In the genomic region with DNA sequence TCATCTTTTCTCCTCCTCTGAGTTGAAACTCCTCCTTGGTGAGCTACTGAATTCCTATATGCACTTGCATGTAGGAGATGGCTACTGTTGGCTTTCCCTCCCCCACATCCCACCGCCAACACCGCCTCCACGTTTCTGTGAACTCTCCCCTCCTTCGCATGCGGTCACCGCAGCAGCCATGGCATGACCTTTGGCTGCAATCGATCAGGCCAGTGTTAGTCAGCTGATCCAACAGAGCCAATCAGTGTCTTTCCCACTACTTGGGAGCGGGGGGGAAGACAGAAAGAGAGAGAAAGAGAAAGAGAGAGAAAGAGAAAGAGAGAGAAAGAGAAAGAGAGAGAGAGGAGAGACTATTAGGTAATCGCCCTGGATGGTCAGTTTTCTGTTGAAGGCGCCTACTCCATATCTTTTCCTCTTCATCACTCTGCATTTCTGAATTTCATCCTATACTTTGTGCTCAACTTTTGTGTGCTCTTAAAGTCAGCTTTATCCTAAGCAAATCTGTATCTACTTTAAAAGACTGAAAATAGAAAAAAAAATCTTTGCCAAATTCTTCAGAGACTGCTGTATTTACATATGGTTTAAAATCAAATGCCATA, we compare ENCODE assay signal across 1 cellular context.
TF ChIP-seq lines count a peak whose summit lies in the region.

No MANE protein-coding gene starts in this region.

TF ChIP-seq in HepG2, 621 proteins besides CTCF, POLR2A, EP300 and RAD21 (continued from another document):
- TF ChIP-seq SMAD1 (CRISPR knock-in tag; IDR thresholded peaks at IDR 0.05; ENCODE audit: borderline replicate concordance, low read depth) (no peak; the same call in 1 of the 2 replicates), TSC22D2 (CRISPR knock-in tag; IDR thresholded peaks at IDR 0.05; ENCODE audit: borderline replicate concordance) (no peak), HOXA9 (CRISPR knock-in tag; IDR thresholded peaks at IDR 0.05; ENCODE audit: borderline replicate concordance) (peak; percentile 86; the same call in 1 of the 2 replicates), ZNF230 (CRISPR knock-in tag; IDR thresholded peaks at IDR 0.05) (peak; percentile 97), ZNF530 (CRISPR knock-in tag; IDR thresholded peaks at IDR 0.05; ENCODE audit: low read depth) (no peak), MIXL1 (CRISPR knock-in tag; IDR thresholded peaks at IDR 0.05) (peak; percentile 90), TOPORS (CRISPR knock-in tag; IDR thresholded peaks at IDR 0.05) (peak; percentile 94), ZNF160 (CRISPR knock-in tag; IDR thresholded peaks at IDR 0.05) (peak; percentile 91; the same call in 1 of the 2 replicates), ZBTB42 (CRISPR knock-in tag; IDR thresholded peaks at IDR 0.05) (no peak), ZNF564 (CRISPR knock-in tag; IDR thresholded peaks at IDR 0.05) (peak; percentile 89), HDAC6 (IDR thresholded peaks at IDR 0.05; ENCODE audit: low read depth, low read length) (no peak), ZNF282 (IDR thresholded peaks at IDR 0.05; ENCODE audit: partially characterized antibody) (no peak), ZNF629 (CRISPR knock-in tag; conservative IDR thresholded peaks at IDR 0.05) (peak; percentile 56), BRF2 (CRISPR knock-in tag; IDR thresholded peaks at IDR 0.05) (peak; percentile 85), JUNB (CRISPR knock-in tag; IDR thresholded peaks at IDR 0.05; ENCODE audit: borderline replicate concordance) (peak; percentile 94), ZNF563 (CRISPR knock-in tag; IDR thresholded peaks at IDR 0.05) (peak; percentile 92; the same call in 1 of the 2 replicates), NCOA5 (CRISPR knock-in tag; IDR thresholded peaks at IDR 0.05) (no peak), NR2C2 (CRISPR knock-in tag; IDR thresholded peaks at IDR 0.05; ENCODE audit: borderline replicate concordance) (peak; percentile 96), NAIF1 (CRISPR knock-in tag; IDR thresholded peaks at IDR 0.05; ENCODE audit: borderline replicate concordance) (peak; percentile 40; the same call in 1 of the 2 replicates), ZNF350 (CRISPR knock-in tag; IDR thresholded peaks at IDR 0.05; ENCODE audit: borderline replicate concordance, low read depth) (peak; percentile 81), POLR2G (IDR thresholded peaks at IDR 0.05; ENCODE audit: low read depth, low read length) (no peak), ZNF263 (CRISPR knock-in tag; IDR thresholded peaks at IDR 0.05) (peak; percentile 76), MTA3 (CRISPR knock-in tag; IDR thresholded peaks at IDR 0.05) (no peak), UBTF (CRISPR knock-in tag; IDR thresholded peaks at IDR 0.05) (no peak), FOXO4 (CRISPR knock-in tag; conservative IDR thresholded peaks at IDR 0.05) (no peak), SETDB1 (CRISPR knock-in tag; IDR thresholded peaks at IDR 0.05; ENCODE audit: borderline replicate concordance) (no peak), FOXP4 (CRISPR knock-in tag; IDR thresholded peaks at IDR 0.05) (peak; percentile 77; the same call in 1 of the 2 replicates), FOXK2 (IDR thresholded peaks at IDR 0.05) (no peak), EEA1 (CRISPR knock-in tag; IDR thresholded peaks at IDR 0.05; ENCODE audit: borderline replicate concordance) (peak; percentile 70; the same call in 1 of the 2 replicates), CHD2 (IDR thresholded peaks at IDR 0.05; ENCODE audit: low read depth, low read length) (peak; percentile 52; the same call in 1 of the 2 replicates), ZNF275 (CRISPR knock-in tag; IDR thresholded peaks at IDR 0.05; ENCODE audit: borderline replicate concordance) (peak; percentile 79), ZNF780A (CRISPR knock-in tag; IDR thresholded peaks at IDR 0.05) (peak; percentile 78; the same call in 1 of the 2 replicates), ATAD3A (CRISPR knock-in tag; IDR thresholded peaks at IDR 0.05) (no peak), ZNF333 (CRISPR knock-in tag; IDR thresholded peaks at IDR 0.05; ENCODE audit: borderline replicate concordance) (0 out of 2 replicates have a peak, but pooled peaks have one; percentile 70), CBX5 (CRISPR knock-in tag; IDR thresholded peaks at IDR 0.05; ENCODE audit: borderline replicate concordance) (peak; percentile 78; the same call in 1 of the 2 replicates), MAX (IDR thresholded peaks at IDR 0.05) (peak; percentile 100)
- TF ChIP-seq, protein P1, sequence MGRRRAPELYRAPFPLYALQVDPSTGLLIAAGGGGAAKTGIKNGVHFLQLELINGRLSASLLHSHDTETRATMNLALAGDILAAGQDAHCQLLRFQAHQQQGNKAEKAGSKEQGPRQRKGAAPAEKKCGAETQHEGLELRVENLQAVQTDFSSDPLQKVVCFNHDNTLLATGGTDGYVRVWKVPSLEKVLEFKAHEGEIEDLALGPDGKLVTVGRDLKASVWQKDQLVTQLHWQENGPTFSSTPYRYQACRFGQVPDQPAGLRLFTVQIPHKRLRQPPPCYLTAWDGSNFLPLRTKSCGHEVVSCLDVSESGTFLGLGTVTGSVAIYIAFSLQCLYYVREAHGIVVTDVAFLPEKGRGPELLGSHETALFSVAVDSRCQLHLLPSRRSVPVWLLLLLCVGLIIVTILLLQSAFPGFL (CRISPR knock-in tag; IDR thresholded peaks at IDR 0.05) = no peak
- TF ChIP-seq, protein P2, sequence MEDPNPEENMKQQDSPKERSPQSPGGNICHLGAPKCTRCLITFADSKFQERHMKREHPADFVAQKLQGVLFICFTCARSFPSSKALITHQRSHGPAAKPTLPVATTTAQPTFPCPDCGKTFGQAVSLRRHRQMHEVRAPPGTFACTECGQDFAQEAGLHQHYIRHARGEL (CRISPR knock-in tag; IDR thresholded peaks at IDR 0.05) = peak; percentile 45; the same call in 1 of the 2 replicates
- TF ChIP-seq, protein P3, sequence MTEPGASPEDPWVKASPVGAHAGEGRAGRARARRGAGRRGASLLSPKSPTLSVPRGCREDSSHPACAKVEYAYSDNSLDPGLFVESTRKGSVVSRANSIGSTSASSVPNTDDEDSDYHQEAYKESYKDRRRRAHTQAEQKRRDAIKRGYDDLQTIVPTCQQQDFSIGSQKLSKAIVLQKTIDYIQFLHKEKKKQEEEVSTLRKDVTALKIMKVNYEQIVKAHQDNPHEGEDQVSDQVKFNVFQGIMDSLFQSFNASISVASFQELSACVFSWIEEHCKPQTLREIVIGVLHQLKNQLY (CRISPR knock-in tag; IDR thresholded peaks at IDR 0.05) = peak; percentile 88
TF ChIP-seq in HepG2: peak in this region for 378.
